In the genomic region with DNA sequence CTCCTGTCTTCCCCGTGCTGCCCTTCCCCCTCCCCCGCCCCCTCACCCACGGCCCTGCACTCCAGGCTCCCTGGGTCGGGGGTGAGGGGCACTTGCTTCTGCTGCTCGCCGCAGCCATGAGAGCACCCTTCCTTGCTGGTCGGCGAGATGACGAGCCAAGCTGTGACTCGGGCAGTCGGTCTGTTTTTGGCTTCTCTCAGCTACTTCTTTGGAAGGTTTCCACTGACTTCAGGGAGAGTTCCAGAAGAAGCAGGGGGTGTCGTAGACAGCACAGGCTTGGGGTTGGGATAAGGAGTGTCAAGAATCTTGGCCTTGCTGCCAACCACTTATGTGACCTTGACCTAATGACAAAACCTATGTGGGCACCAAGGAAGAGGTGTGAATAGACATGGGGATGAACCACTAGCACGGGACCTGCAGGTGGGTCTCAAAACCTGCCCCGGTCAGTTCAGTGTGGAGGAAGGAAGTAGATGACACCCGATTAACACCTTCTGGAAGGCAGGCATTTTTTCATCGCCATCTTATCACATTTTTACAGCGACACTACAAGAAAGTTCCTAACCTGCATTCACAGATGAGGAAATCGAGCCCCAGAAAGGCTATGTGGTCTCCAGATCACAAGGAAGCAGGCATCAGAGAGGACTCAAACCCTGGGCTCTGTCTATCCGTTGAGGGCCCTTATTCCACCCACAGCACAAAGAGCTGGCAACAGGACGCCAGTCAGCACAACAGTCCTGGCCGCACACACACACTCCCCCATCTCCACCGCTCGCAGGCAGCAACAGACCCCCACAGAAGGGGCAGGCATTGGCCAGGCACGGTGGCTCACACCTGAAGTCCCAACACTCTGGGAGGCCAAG, we compare ENCODE assay signal across 13 cellular contexts.
DNase-seq lines count a peak whose midpoint lies in the region; ATAC-seq, FAIRE-seq and TF ChIP-seq lines count a peak whose summit lies in the region.
"Had no signal": no experiment of that assay in that cellular context is flagged by ENCODE, and none has a peak within 500 bp of the region (broad histone marks: within the 10 kb centered on the region; RNA-seq: fewer than 3 reads in every experiment).

No MANE protein-coding gene starts in this region.

- H3K56ac ChIP-seq in IMR-90 (ENCODE audit: extremely low read depth, insufficient read depth, low read length): peak overlapping the region; percentile 79

- peak overlapping the region; percentile 99 for H3K4ac ChIP-seq in IMR-90 (ENCODE audit: low read depth, low read length)

- H2BK120ac ChIP-seq in IMR-90 (ENCODE audit: low read depth, low read length): peak overlapping the region; percentile 98

- H3K23ac ChIP-seq in IMR-90 (ENCODE audit: low read depth, low read length): peak overlapping the region; percentile 93

- peak overlapping the region; percentile 89; the same call in 2 of the 3 replicates for H2BK15ac ChIP-seq in IMR-90 (ENCODE audit: low read depth, low read length)

- peak overlapping the region; percentile 82 for H2BK20ac ChIP-seq in IMR-90 (ENCODE audit: low read depth, low read length)

- H3K27me3 ChIP-seq in IMR-90 (ENCODE audit: control insufficient read depth, insufficient read depth, low read length) (peaks cover 6% of the 10 kb centered on the region; the same call in 1 of the 2 replicates), smooth muscle cell (ENCODE audit: low read depth) (no peaks in the 10 kb centered on the region)
- H3K27me3 ChIP-seq: neutrophil had no signal

- in situ Hi-C loops in IMR-90 (cut with MboI; ENCODE audit: low sequenced_read_pairs): no loop called here

- H4K20me1 ChIP-seq in IMR-90 (ENCODE audit: insufficient read depth, low read length) (no peaks in the 10 kb centered on the region), smooth muscle cell (ENCODE audit: low read depth) (no peaks in the 10 kb centered on the region)

- peak overlapping the region; percentile 96 for H2AK5ac ChIP-seq in IMR-90 (ENCODE audit: low read depth, low read length)

- no peaks in the 10 kb centered on the region for H3K79me1 ChIP-seq in IMR-90 (ENCODE audit: low read depth in 1 of 2, low read length in 2 of 2)

- H4K5ac ChIP-seq in IMR-90 (ENCODE audit: low read depth, low read length): peak overlapping the region; percentile 17

- peak overlapping the region; percentile 98 for H3K14ac ChIP-seq in IMR-90 (replicated peaks; ENCODE audit: low read depth, low read length)

- TF ChIP-seq CTCF in IMR-90 (conservative IDR thresholded peaks at IDR 0.05; ENCODE audit: low read depth, low read length) (no peak), coronary artery (IDR thresholded peaks at IDR 0.05) (no peak), kidney (IDR thresholded peaks at IDR 0.05; ENCODE audit: borderline replicate concordance, extremely low read depth, insufficient read depth) (no peak), smooth muscle cell (IDR thresholded peaks at IDR 0.05; ENCODE audit: borderline replicate concordance, insufficient read depth, poor library complexity, severe bottlenecking) (no peak)

- H2AFZ ChIP-seq in IMR-90 (replicated peaks; ENCODE audit: low read length, poor library complexity): peak overlapping the region; percentile 88
- H2AFZ ChIP-seq in smooth muscle cell (ENCODE audit: low read depth): peak overlapping the region; percentile 90

- DNase-seq in IMR-90 (peak; percentile 18), coronary artery (ENCODE audit: low spot score) (no peak), kidney (peak; percentile 73), smooth muscle cell (lab: John Stamatoyannopoulos, UW; ENCODE audit: unreplicated experiment) (no peak), NCI-H524 (lab: John Stamatoyannopoulos, UW) (no peak), NCI-H446 (lab: John Stamatoyannopoulos, UW) (no peak), RKO (ENCODE audit: low spot score) (no peak)
- DNase-seq: activated CD4-positive, alpha-beta T cell treated with anti-CD3 and anti-CD28 coated beads for 36 hours; activated naive CD4-positive, alpha-beta T cell treated with anti-CD3 and anti-CD28 coated beads for 36 hours; CD4-positive, alpha-beta memory T cell; NCI-H526 had no signal

- ATAC-seq in IMR-90 (ENCODE audit: low read depth) (no peak), HG03159 (IDR thresholded peaks at IDR 0.05; ENCODE audit: unreplicated experiment) (no peak)
- ATAC-seq: activated CD4-positive, alpha-beta T cell treated with anti-CD3 and anti-CD28 coated beads for 36 hours had no signal

- no peaks in the 10 kb centered on the region for H3K79me2 ChIP-seq in smooth muscle cell (ENCODE audit: low read depth)

- H3K4me3 ChIP-seq in IMR-90 (ENCODE audit: insufficient read depth, low read depth, low read length) (no peak overlapping the region), coronary artery (peak overlapping the region; percentile 65), kidney (ENCODE audit: low read length in 2 of 2) (no peak overlapping the region), smooth muscle cell (no peak overlapping the region)

- dilution Hi-C loops in IMR-90 (cut with HindIII; ENCODE audit: low sequenced_read_pairs, unreplicated experiment): no loop called here

- H3K36me3 ChIP-seq in IMR-90 (ENCODE audit: control insufficient read depth, insufficient read depth, low read length) (no peaks in the 10 kb centered on the region), kidney (ENCODE audit: control insufficient read depth in 1 of 2, insufficient read depth in 2 of 2, low read length in 2 of 2) (no peaks in the 10 kb centered on the region), smooth muscle cell (ENCODE audit: low read depth) (no peaks in the 10 kb centered on the region)
- H3K36me3 ChIP-seq: neutrophil had no signal

- peak overlapping the region; percentile 86 for H2AK9ac ChIP-seq in IMR-90 (replicated peaks; ENCODE audit: low read depth, low read length, poor library complexity)

- H3K4me2 ChIP-seq in IMR-90 (ENCODE audit: low read depth, low read length) (no peak overlapping the region; the same call in 1 of the 2 replicates), smooth muscle cell (peak overlapping the region; percentile 82)

- BruUV-seq in IMR-90 (replicated peaks; lab: Mats Ljungman, UMichigan): no TSS peak

- intact Hi-C loops in IMR-90 (cut with micrococcal nuclease) (loop anchor here (5.0 kb wide), 1 partner anchor 165 kb away; no protein-coding TSS in a partner anchor), kidney (cut with DNase I) (no loop called here)

- H3F3A ChIP-seq in smooth muscle cell (ENCODE audit: low read depth): peaks cover 41% of the 10 kb centered on the region

- peak overlapping the region; percentile 88 for H2BK5ac ChIP-seq in IMR-90 (ENCODE audit: low read depth, low read length, poor library complexity, severe bottlenecking)

- WGBS in IMR-90 (ENCODE audit: extremely low coverage in 2 of 2, insufficient read length in 1 of 2), 2 experiments: 65% methylated on average over 11 of the region's 24 CpGs; no CpG with 5 or more reads in 1 of the 2 experiments
- WGBS in smooth muscle cell (ENCODE audit: low lambda C conversion rate): 80% methylated on average over 21 of the region's 24 CpGs

- TF ChIP-seq POLR2A in IMR-90 (IDR thresholded peaks at IDR 0.05; ENCODE audit: low read depth, low read length): no peak

- FAIRE-seq in kidney (lab: Jason Lieb, UNC): no peak

- peaks cover 26% of the 10 kb centered on the region for H3K9me1 ChIP-seq in IMR-90 (ENCODE audit: insufficient read depth, low read length)

- H3K27ac ChIP-seq in IMR-90 (ENCODE audit: insufficient read depth, low read length) (peak overlapping the region; percentile 82), coronary artery (peak overlapping the region; percentile 5 to 69), kidney (ENCODE audit: low read depth in 2 of 2, low read length in 2 of 2) (no peak overlapping the region), smooth muscle cell (ENCODE audit: low read depth) (peak overlapping the region; percentile 94)

- H3K9ac ChIP-seq in IMR-90 (ENCODE audit: low read depth, low read length): no peak overlapping the region
- H3K9ac ChIP-seq in kidney (ENCODE audit: low read length in 2 of 2): no peak overlapping the region
- H3K9ac ChIP-seq in smooth muscle cell (ENCODE audit: low read depth): peak overlapping the region; percentile 79

- H3K18ac ChIP-seq in IMR-90 (ENCODE audit: low read depth, low read length): peak overlapping the region; percentile 39

- H3K9me3 ChIP-seq in IMR-90 (ENCODE audit: control insufficient read depth, insufficient read depth, low read length): no peaks in the 10 kb centered on the region
- H3K9me3 ChIP-seq in kidney (ENCODE audit: control insufficient read depth in 1 of 2, low read length in 2 of 2): no peaks in the 10 kb centered on the region
- no peaks in the 10 kb centered on the region for H3K9me3 ChIP-seq in smooth muscle cell (replicated peaks; ENCODE audit: low read depth)
- H3K9me3 ChIP-seq: neutrophil had no signal

- H3K4me1 ChIP-seq in IMR-90 (ENCODE audit: control insufficient read depth, insufficient read depth, low read length) (peaks cover 35% of the 10 kb centered on the region), kidney (ENCODE audit: control insufficient read depth in 1 of 2, insufficient read depth in 1 of 2, low read depth in 1 of 2, low read length in 2 of 2) (peaks cover under 1 to 4% of the 10 kb centered on the region in 2 donors), smooth muscle cell (ENCODE audit: low read depth) (peaks cover 40% of the 10 kb centered on the region)

- CTCF ChIA-PET in IMR-90 (lab: Yijun Ruan, JAX): no interaction called here

- H4K8ac ChIP-seq in IMR-90 (ENCODE audit: low read depth in 2 of 2, low read length in 2 of 2): peak overlapping the region; percentile 71 to 81; a peak in 3 of 4 replicates

- POLR2A ChIA-PET in IMR-90 (lab: Charles Lee; ENCODE audit: unreplicated experiment): no interaction called here

- no peak for TF ChIP-seq RAD21 in IMR-90 (IDR thresholded peaks at IDR 0.05; ENCODE audit: low read length)

- H4K91ac ChIP-seq in IMR-90 (ENCODE audit: insufficient read depth, low read depth, low read length): peak overlapping the region; percentile 95

TF ChIP-seq in IMR-90, 13 proteins besides CTCF, POLR2A, EP300 and RAD21 (continues in another document):
- no peak for TF ChIP-seq MAFK (IDR thresholded peaks at IDR 0.05; ENCODE audit: low read depth, low read length)
- TF ChIP-seq FOS (IDR thresholded peaks at IDR 0.05; ENCODE audit: low read depth, low read length): no peak
- TF ChIP-seq MAZ (IDR thresholded peaks at IDR 0.05; ENCODE audit: borderline replicate concordance, low read depth, low read length): no peak
- TF ChIP-seq, protein P1, sequence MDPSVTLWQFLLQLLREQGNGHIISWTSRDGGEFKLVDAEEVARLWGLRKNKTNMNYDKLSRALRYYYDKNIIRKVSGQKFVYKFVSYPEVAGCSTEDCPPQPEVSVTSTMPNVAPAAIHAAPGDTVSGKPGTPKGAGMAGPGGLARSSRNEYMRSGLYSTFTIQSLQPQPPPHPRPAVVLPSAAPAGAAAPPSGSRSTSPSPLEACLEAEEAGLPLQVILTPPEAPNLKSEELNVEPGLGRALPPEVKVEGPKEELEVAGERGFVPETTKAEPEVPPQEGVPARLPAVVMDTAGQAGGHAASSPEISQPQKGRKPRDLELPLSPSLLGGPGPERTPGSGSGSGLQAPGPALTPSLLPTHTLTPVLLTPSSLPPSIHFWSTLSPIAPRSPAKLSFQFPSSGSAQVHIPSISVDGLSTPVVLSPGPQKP (IDR thresholded peaks at IDR 0.05; ENCODE audit: borderline replicate concordance, low read depth, low read length): no peak
- TF ChIP-seq CEBPB (IDR thresholded peaks at IDR 0.05; ENCODE audit: low read depth, low read length): no peak

Comparison
In these comparisons a context has a peak if more than half of its experiments do, and no peak if none do; other contexts are left out.
1. DNase-seq: peak in IMR-90 (single experiment) and kidney (single experiment); none in coronary artery (single experiment), smooth muscle cell (single experiment), NCI-H524 (0 of 2), NCI-H446 (0 of 2) and RKO (single experiment).
2. H3K27ac ChIP-seq: peak in IMR-90 (single experiment), coronary artery (2 of 2) and smooth muscle cell (single experiment); none in kidney (0 of 2).